In genomic region chr4:94714761-94715160, GRCh38 we compare ENCODE assay signal across 21 cellular contexts. TPM values are rescaled to one million over a fixed set of nuclear protein-coding genes. Genes with fewer than 3 reads are reported as not detected.
DNase-seq lines count a peak whose midpoint lies in the region; ATAC-seq and TF ChIP-seq lines count a peak whose summit lies in the region.
"Had no signal": no experiment of that assay in that cellular context is flagged by ENCODE, and none has a peak within 500 bp of the region (broad histone marks: within the 10 kb centered on the region; RNA-seq: fewer than 3 reads in every experiment).

No MANE protein-coding gene starts in this region.

- H3K18ac ChIP-seq in IMR-90 (ENCODE audit: low read depth, low read length): peak overlapping the region; percentile 99

- H3K9me3 ChIP-seq in IMR-90 (ENCODE audit: control insufficient read depth, insufficient read depth, low read length): no peaks in the 10 kb centered on the region
- H3K9me3 ChIP-seq in osteoblast (ENCODE audit: low read depth, low read length): no peaks in the 10 kb centered on the region

- peak overlapping the region; percentile 98 for H2BK20ac ChIP-seq in IMR-90 (ENCODE audit: low read depth, low read length)

- DNase-seq in AG09309 (ENCODE audit: low read depth): peak; percentile 88
- peak; percentile 74 for DNase-seq in IMR-90
- DNase-seq in fibroblast of gingiva (ENCODE audit: low read depth): peak; percentile 71
- DNase-seq in osteoblast (ENCODE audit: insufficient read length, low spot score, missing footprints): peak; percentile 51
- no peak for DNase-seq in MV-4-11 (lab: John Stamatoyannopoulos, UW)
- DNase-seq in coronary artery (ENCODE audit: low spot score): no peak
- no peak for DNase-seq in DMS153 (lab: John Stamatoyannopoulos, UW)
- no peak for DNase-seq in head of caudate nucleus
- DNase-seq: ACHN; activated B cell treated with CpG ODN at 0.5 μM for 24 hours; activated CD4-positive, alpha-beta memory T cell treated with anti-CD3 and anti-CD28 coated beads for 36 hours; activated naive CD4-positive, alpha-beta T cell treated with Interleukin-2 at 50 U/mL for 16 hours; activated T-cell treated with anti-CD3 and anti-CD28 coated beads for 4 hours; aorta; DND-41; left colon; NCI-H1417 treated with DMSO at 0.1 percent for 48 hours; NCI-H82; nephron progenitor cell; stimulated activated CD4-positive, alpha-beta T cell treated with anti-CD3 and anti-CD28 coated beads, Interleukin-4, amount 100 ng/mL, for 4 hours; T-helper 2 cell had no signal

- H4K91ac ChIP-seq in IMR-90 (ENCODE audit: insufficient read depth, low read depth, low read length): peak overlapping the region; percentile 54

- H4K20me1 ChIP-seq in IMR-90 (ENCODE audit: insufficient read depth, low read length): no peaks in the 10 kb centered on the region
- H4K20me1 ChIP-seq in osteoblast (ENCODE audit: insufficient read depth, low read length): no peaks in the 10 kb centered on the region

- TF ChIP-seq CTCF in AG09309 (IDR thresholded peaks at IDR 0.05; ENCODE audit: control insufficient read depth, insufficient read depth, low read depth, low read length, missing control alignments) (no peak), IMR-90 (conservative IDR thresholded peaks at IDR 0.05; ENCODE audit: low read depth, low read length) (no peak), osteoblast (IDR thresholded peaks at IDR 0.05; ENCODE audit: extremely low read depth, low read depth, low read length) (no peak), coronary artery (IDR thresholded peaks at IDR 0.05) (no peak)

- H3K27ac ChIP-seq in IMR-90 (ENCODE audit: insufficient read depth, low read length) (peak overlapping the region; percentile 80), osteoblast (ENCODE audit: low read depth, low read length) (peak overlapping the region; percentile 97), coronary artery (no peak overlapping the region)

- peak overlapping the region; percentile 51; the same call in 1 of the 2 replicates for H3K9ac ChIP-seq in IMR-90 (ENCODE audit: low read depth, low read length)

- H3K9me1 ChIP-seq in IMR-90 (ENCODE audit: insufficient read depth, low read length): no peaks in the 10 kb centered on the region

- TF ChIP-seq RAD21 in IMR-90 (IDR thresholded peaks at IDR 0.05; ENCODE audit: low read length): no peak

- peak overlapping the region; percentile 78 for H2AFZ ChIP-seq in IMR-90 (replicated peaks; ENCODE audit: low read length, poor library complexity)
- peak overlapping the region; percentile 65 for H2AFZ ChIP-seq in osteoblast (ENCODE audit: low read length)

- H3K79me2 ChIP-seq in osteoblast (ENCODE audit: insufficient read depth, low read length): no peaks in the 10 kb centered on the region

- TF ChIP-seq POLR2A in IMR-90 (IDR thresholded peaks at IDR 0.05; ENCODE audit: low read depth, low read length): no peak

- CTCF ChIA-PET in IMR-90 (lab: Yijun Ruan, JAX): interaction anchor here (0.9 kb wide), 1 partner anchor 42 kb away, joined by 3 read pairs; no protein-coding TSS in a partner anchor

- peak overlapping the region; percentile 97 for H3K14ac ChIP-seq in IMR-90 (replicated peaks; ENCODE audit: low read depth, low read length)

- peak overlapping the region; percentile 35 to 87; a peak in 3 of 4 replicates for H4K8ac ChIP-seq in IMR-90 (ENCODE audit: low read depth in 2 of 2, low read length in 2 of 2)

- intact Hi-C loops in IMR-90 (cut with micrococcal nuclease) (no loop called here), head of caudate nucleus (cut with DNase I) (no loop called here)

- dilution Hi-C loops in IMR-90 (cut with HindIII; ENCODE audit: low sequenced_read_pairs, unreplicated experiment): no loop called here

- no CpG with 5 or more reads among the region's 1 CpG for WGBS in IMR-90 (ENCODE audit: extremely low coverage in 2 of 2, insufficient read length in 1 of 2), 2 experiments

- no peaks in the 10 kb centered on the region for H3K79me1 ChIP-seq in IMR-90 (ENCODE audit: low read depth in 1 of 2, low read length in 2 of 2)

- H3K4me2 ChIP-seq in IMR-90 (ENCODE audit: low read depth, low read length) (peak overlapping the region; percentile 98), osteoblast (ENCODE audit: insufficient read depth, low read length) (peak overlapping the region; percentile 78)

- BruUV-seq in IMR-90 (replicated peaks; lab: Mats Ljungman, UMichigan): no TSS peak

- peak overlapping the region; percentile 83 for H3K56ac ChIP-seq in IMR-90 (ENCODE audit: extremely low read depth, insufficient read depth, low read length)

- no peaks in the 10 kb centered on the region for H3K36me3 ChIP-seq in IMR-90 (ENCODE audit: control insufficient read depth, insufficient read depth, low read length)
- no peaks in the 10 kb centered on the region for H3K36me3 ChIP-seq in osteoblast (ENCODE audit: insufficient read depth, low read length)

- H3K4me1 ChIP-seq in IMR-90 (ENCODE audit: control insufficient read depth, insufficient read depth, low read length): peaks cover 3% of the 10 kb centered on the region
- peaks cover 15% of the 10 kb centered on the region for H3K4me1 ChIP-seq in osteoblast (ENCODE audit: insufficient read depth, low read length)

- peak overlapping the region; percentile 90 for H3K4ac ChIP-seq in IMR-90 (ENCODE audit: low read depth, low read length)

- peak; percentile 66 for ATAC-seq in IMR-90 (ENCODE audit: low read depth)
- ATAC-seq: left colon had no signal

- peak overlapping the region; percentile 100 for H4K5ac ChIP-seq in IMR-90 (ENCODE audit: low read depth, low read length)

- peak overlapping the region; percentile 98 for H2BK120ac ChIP-seq in IMR-90 (ENCODE audit: low read depth, low read length)

- H3K4me3 ChIP-seq in AG09309 (ENCODE audit: control insufficient read depth, low read depth, low read length) (no peak overlapping the region), IMR-90 (ENCODE audit: insufficient read depth, low read depth, low read length) (peak overlapping the region; percentile 16; the same call in 1 of the 2 replicates), osteoblast (ENCODE audit: insufficient read depth, low read length) (peak overlapping the region; percentile 38), coronary artery (no peak overlapping the region)

- H2BK5ac ChIP-seq in IMR-90 (ENCODE audit: low read depth, low read length, poor library complexity, severe bottlenecking): peak overlapping the region; percentile 100

- H2AK9ac ChIP-seq in IMR-90 (replicated peaks; ENCODE audit: low read depth, low read length, poor library complexity): no peak overlapping the region

- peak overlapping the region; percentile 94; the same call in 1 of the 2 replicates for H3K23ac ChIP-seq in IMR-90 (ENCODE audit: low read depth, low read length)

- POLR2A ChIA-PET in IMR-90 (lab: Charles Lee; ENCODE audit: unreplicated experiment): no interaction called here

- in situ Hi-C loops in IMR-90 (cut with MboI; ENCODE audit: low sequenced_read_pairs): no loop called here

- H2BK15ac ChIP-seq in IMR-90 (ENCODE audit: low read depth, low read length): peak overlapping the region; percentile 69; the same call in 1 of the 3 replicates

- no peaks in the 10 kb centered on the region for H3K27me3 ChIP-seq in IMR-90 (ENCODE audit: control insufficient read depth, insufficient read depth, low read length)
- H3K27me3 ChIP-seq in osteoblast (ENCODE audit: insufficient read depth, low read length): no peaks in the 10 kb centered on the region

- peak overlapping the region; percentile 58; the same call in 1 of the 2 replicates for H2AK5ac ChIP-seq in IMR-90 (ENCODE audit: low read depth, low read length)

TF ChIP-seq in IMR-90, 13 proteins besides CTCF, POLR2A, EP300 and RAD21:
- no peak for TF ChIP-seq RFX5 (IDR thresholded peaks at IDR 0.05; ENCODE audit: low read depth, low read length)
- no peak for TF ChIP-seq MAFK (IDR thresholded peaks at IDR 0.05; ENCODE audit: low read depth, low read length)
- TF ChIP-seq FOS (IDR thresholded peaks at IDR 0.05; ENCODE audit: low read depth, low read length): no peak
- TF ChIP-seq RCOR1 (IDR thresholded peaks at IDR 0.05; ENCODE audit: insufficient replicate concordance, low read length): no peak
- no peak for TF ChIP-seq ELK1 (IDR thresholded peaks at IDR 0.05; ENCODE audit: borderline replicate concordance, low read depth, low read length)

RNA-seq across cellular contexts. Expression of gene BMPR1B, which starts 43.0 kb away (rescaled TPM):
- total RNA-seq in IMR-90 (2012; rRNA removed) (0.90 and 1.1 TPM in 2 replicates), osteoblast (2.5 and 7.1 TPM in 2 replicates)
- polyA plus RNA-seq in IMR-90 (2012; rRNA removed): 0.19 and 0.24 TPM in 2 replicates
- polyA plus RNA-seq in IMR-90 (2012; cell fraction: cytosol; rRNA removed): 0.05 and 0.15 TPM in 2 replicates
- polyA plus RNA-seq in IMR-90 (2012; cell fraction: nucleus; rRNA removed; ENCODE audit: low replicate concordance): 0.02 and 0.26 TPM in 2 replicates
- total RNA-seq: activated B cell treated with CpG ODN at 0.5 μM for 24 hours; activated CD4-positive, alpha-beta memory T cell treated with anti-CD3 and anti-CD28 coated beads for 36 hours had no signal

Comparison
In these comparisons a context has a peak if more than half of its experiments do, and no peak if none do; other contexts are left out.
1. DNase-seq: peak in AG09309 (single experiment), IMR-90 (single experiment), fibroblast of gingiva (single experiment) and osteoblast (single experiment); none in MV-4-11 (single experiment), coronary artery (single experiment), DMS153 (single experiment) and head of caudate nucleus (0 of 42).
2. H3K4me3 ChIP-seq: peak in IMR-90 (single experiment) and osteoblast (single experiment); none in AG09309 (single experiment) and coronary artery (single experiment).
3. H3K27ac ChIP-seq: peak in IMR-90 (single experiment) and osteoblast (single experiment); none in coronary artery (0 of 2).